ENCODE assay signal across 6 cellular contexts in the genomic region with DNA sequence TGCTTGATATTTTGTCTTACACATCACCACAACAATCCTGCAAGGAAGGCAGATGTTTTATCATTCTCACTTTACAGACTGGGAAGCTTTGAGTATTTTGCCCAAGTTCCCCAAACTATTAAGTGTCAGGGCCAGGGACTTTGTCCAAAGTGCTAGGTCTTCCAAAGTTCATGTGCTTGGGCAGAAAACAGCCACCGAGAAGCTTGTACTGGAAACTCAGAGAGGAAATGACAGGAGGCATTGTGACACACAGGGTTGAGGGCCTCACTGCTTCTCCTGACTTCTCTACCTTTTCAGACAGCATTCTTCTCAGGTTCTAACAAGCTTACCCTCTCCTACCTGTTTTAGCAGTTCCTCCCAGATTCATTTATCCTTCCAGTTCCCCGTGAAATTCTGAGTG. TPM values are rescaled to one million over a fixed set of nuclear protein-coding genes. Genes with fewer than 3 reads are reported as not detected.
DNase-seq lines count a peak whose midpoint lies in the region; ATAC-seq and TF ChIP-seq lines count a peak whose summit lies in the region.
"Not testable (repeated sequence)": the region's sequence is repeated elsewhere in the genome, so short reads cannot be mapped to it uniquely, and the experiment has no call there.

No MANE protein-coding gene starts in this region.

- not testable (repeated sequence) for H3K27ac ChIP-seq in right cardiac atrium (ENCODE audit: low read length); left lung; right lobe of liver; naive thymus-derived CD4-positive, alpha-beta T cell (ENCODE audit: low read depth, low read length); upper lobe of right lung

- not testable (repeated sequence) for DNase-seq in Right ventricle myocardium inferior (ENCODE audit: missing footprints); right cardiac atrium; left lung; right lobe of liver; naive thymus-derived CD4-positive, alpha-beta T cell; upper lobe of right lung

- no CpG with 5 or more reads among the region's 2 CpGs for WGBS in right cardiac atrium
- WGBS in right lobe of liver (ENCODE audit: insufficient coverage, low coverage, low lambda C conversion rate, missing lambda C conversion rate), result no CpG with 5 or more reads among the region's 2 CpGs

- H3K27me3 Mint-ChIP-seq in naive thymus-derived CD4-positive, alpha-beta T cell, result not testable (repeated sequence)

- H3K4me3 ChIP-seq in right cardiac atrium (ENCODE audit: low read length); left lung; right lobe of liver; naive thymus-derived CD4-positive, alpha-beta T cell (ENCODE audit: low read length); upper lobe of right lung: not testable (repeated sequence)

- H3K9me3 ChIP-seq in right cardiac atrium (ENCODE audit: control insufficient read depth, low read length); left lung; right lobe of liver; naive thymus-derived CD4-positive, alpha-beta T cell (ENCODE audit: control insufficient read depth in 2 of 3, low read length in 3 of 3); upper lobe of right lung: not testable (repeated sequence)

- CTCF ChIA-PET in naive thymus-derived CD4-positive, alpha-beta T cell (lab: Charles Lee), result not testable (repeated sequence)

- intact Hi-C loops in Right ventricle myocardium inferior (cut with DNase I); right cardiac atrium (cut with DNase I); left lung (cut with DNase I); right lobe of liver (cut with DNase I); naive thymus-derived CD4-positive, alpha-beta T cell (cut with micrococcal nuclease); upper lobe of right lung (cut with DNase I): not testable (repeated sequence)

- not testable (repeated sequence) for H3K9me3 Mint-ChIP-seq in naive thymus-derived CD4-positive, alpha-beta T cell

- POLR2A ChIA-PET in naive thymus-derived CD4-positive, alpha-beta T cell (lab: Charles Lee), result not testable (repeated sequence)

- H3K4me1 ChIP-seq in right cardiac atrium (ENCODE audit: control insufficient read depth, insufficient read depth, low read length); left lung; right lobe of liver; naive thymus-derived CD4-positive, alpha-beta T cell (ENCODE audit: control insufficient read depth in 2 of 2, insufficient read depth in 2 of 2, low read length in 2 of 2); upper lobe of right lung: not testable (repeated sequence)

- H3K27ac Mint-ChIP-seq in naive thymus-derived CD4-positive, alpha-beta T cell, result not testable (repeated sequence)

- not testable (repeated sequence) for H3K4me3 Mint-ChIP-seq in naive thymus-derived CD4-positive, alpha-beta T cell

- H3K36me3 Mint-ChIP-seq in naive thymus-derived CD4-positive, alpha-beta T cell, result not testable (repeated sequence)

- not testable (repeated sequence) for TF ChIP-seq POLR2A in right lobe of liver (IDR thresholded peaks at IDR 0.05)

- not testable (repeated sequence) for H3K27me3 ChIP-seq in right cardiac atrium (ENCODE audit: control insufficient read depth, insufficient read depth); left lung; right lobe of liver; naive thymus-derived CD4-positive, alpha-beta T cell (ENCODE audit: control insufficient read depth in 2 of 2, insufficient read depth in 2 of 2, low read length in 2 of 2); upper lobe of right lung

- not testable (repeated sequence) for H3K4me1 Mint-ChIP-seq in naive thymus-derived CD4-positive, alpha-beta T cell

- H3K36me3 ChIP-seq in left lung; right lobe of liver; naive thymus-derived CD4-positive, alpha-beta T cell (ENCODE audit: control insufficient read depth in 2 of 3, insufficient read depth in 3 of 3, low read length in 3 of 3); upper lobe of right lung: not testable (repeated sequence)

- TF ChIP-seq CTCF in left lung (IDR thresholded peaks at IDR 0.05); right lobe of liver (IDR thresholded peaks at IDR 0.05); upper lobe of right lung (IDR thresholded peaks at IDR 0.05): not testable (repeated sequence)

- ATAC-seq in Right ventricle myocardium inferior (peak; percentile 28), right cardiac atrium (peak; percentile 32 to 44), left lung (peak; percentile 21), right lobe of liver (peak; percentile 62 to 84 (median 72)), upper lobe of right lung (peak; percentile 57)
- peak; percentile 38 for ATAC-seq in naive thymus-derived CD4-positive, alpha-beta T cell

RNA-seq across cellular contexts. Expression of a gene that starts 32.5 kb away (rescaled TPM):
- total RNA-seq in Right ventricle myocardium inferior (15.3 TPM), right cardiac atrium (10 to 100 TPM; 13.0 to 23.8 (median 19.4) TPM), left lung (10 to 100 TPM; 11.4 to 13.1 TPM), right lobe of liver (10 to 100 TPM in 3 of 6 experiments, 1 to 10 TPM in 3; 8.4 to 23.7 (median 9.5) TPM), upper lobe of right lung (16.5 TPM)
- 40.2 TPM for polyA plus RNA-seq in right cardiac atrium
- total RNA-seq in naive thymus-derived CD4-positive, alpha-beta T cell, result 10 to 100 TPM in 3 of 5 experiments, 1 to 10 TPM in 2; 7.8 to 28.9 (median 18.2) TPM
- polyA plus RNA-seq in naive thymus-derived CD4-positive, alpha-beta T cell, result 10 to 100 TPM; 38.2 to 50.9 TPM

RNA-seq across cellular contexts. Expression of a gene that starts 50.8 kb away (rescaled TPM):
- total RNA-seq in Right ventricle myocardium inferior (0.51 TPM), right cardiac atrium (1 to 10 TPM; 1.2 to 2.8 (median 1.6) TPM), left lung (1 to 10 TPM; 3.3 to 3.4 TPM), right lobe of liver (under 1 TPM; 0.12 to 0.50 (median 0.25) TPM), upper lobe of right lung (1.7 TPM)
- polyA plus RNA-seq in right cardiac atrium, result 1.0 TPM
- 10 to 100 TPM in 1 of 5 experiments, 1 to 10 TPM in 4; 2.6 to 18.8 (median 3.1) TPM for total RNA-seq in naive thymus-derived CD4-positive, alpha-beta T cell
- 1 to 10 TPM; 1.3 to 2.1 TPM for polyA plus RNA-seq in naive thymus-derived CD4-positive, alpha-beta T cell

Comparison
In these comparisons a context has a peak if more than half of its experiments do, and no peak if none do; other contexts are left out.
1. ATAC-seq: peak in every context shown above with its lines; median percentile 72 in right lobe of liver; 57 in upper lobe of right lung; 38 in right cardiac atrium; 38 in naive thymus-derived CD4-positive, alpha-beta T cell; 28 in Right ventricle myocardium inferior; 21 in left lung.